Comparison of ENCODE assay signal across 15 cellular contexts in the genomic region with DNA sequence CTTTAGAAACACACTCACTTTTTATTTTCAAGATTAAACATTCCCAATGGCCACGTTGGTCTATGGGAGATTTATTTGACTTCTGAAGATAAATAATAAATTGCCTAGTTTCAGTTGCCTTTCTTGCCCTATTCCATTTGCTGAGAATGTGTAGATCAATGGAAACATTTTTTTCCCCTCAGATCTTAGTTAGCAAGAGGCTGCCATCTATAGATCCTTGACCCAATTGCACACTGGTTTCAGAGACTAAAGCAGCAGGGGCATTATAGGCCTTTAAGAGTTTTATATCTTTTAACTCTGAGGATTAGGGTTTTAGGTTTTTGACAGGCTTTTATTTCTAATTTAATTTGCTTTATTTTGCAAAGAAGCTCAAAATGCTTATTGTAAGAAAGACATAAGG.
DNase-seq lines count a peak whose midpoint lies in the region; ATAC-seq and TF ChIP-seq lines count a peak whose summit lies in the region.
"Had no signal": no experiment of that assay in that cellular context is flagged by ENCODE, and none has a peak within 500 bp of the region (broad histone marks: within the 10 kb centered on the region; RNA-seq: fewer than 3 reads in every experiment).

No MANE protein-coding gene starts in this region.

- no peak overlapping the region for H3K4me3 ChIP-seq in GM12865 (ENCODE audit: low read depth, low read length)
- H3K4me3 ChIP-seq: psoas muscle had no signal

- no peak overlapping the region for H3K27ac Mint-ChIP-seq in nephron
- H3K27ac Mint-ChIP-seq: CD14-positive monocyte had no signal

- H3K27me3 Mint-ChIP-seq in nephron (ENCODE audit: low read depth), result peaks cover 21% of the 10 kb centered on the region

- H3K9me3 Mint-ChIP-seq in nephron, result no peaks in the 10 kb centered on the region

- ATAC-seq in stimulated activated naive CD8-positive, alpha-beta T cell treated with anti-CD3 and anti-CD28 coated beads, Interleukin-15, Interleukin-2, amounts not matched to agents 100 U/mL and 50 U/mL, for 24 hours, result no peak
- ATAC-seq: left ventricle myocardium superior, psoas muscle had no signal

- DNase-seq in GM12865 (ENCODE audit: low read depth), result peak; percentile 46
- DNase-seq in NOMO-1 (lab: John Stamatoyannopoulos, UW; ENCODE audit: unreplicated experiment in 2 of 2), result peak; percentile 3 to 40
- DNase-seq in NCI-H2196 (lab: John Stamatoyannopoulos, UW; ENCODE audit: unreplicated experiment), result no peak
- no peak for DNase-seq in AG08395 (ENCODE audit: low spot score)
- no peak for DNase-seq in stimulated activated naive CD8-positive, alpha-beta T cell treated with anti-CD3 and anti-CD28 coated beads, Interleukin-15, Interleukin-2, amounts not matched to agents 100 U/mL and 50 U/mL, for 24 hours
- no peak for DNase-seq in DMS153 (lab: John Stamatoyannopoulos, UW)
- DNase-seq: activated CD4-positive, alpha-beta T cell treated with anti-CD3 and anti-CD28 coated beads for 48 hours; activated T-cell treated with anti-CD3 and anti-CD28 coated beads, Interleukin-2, amount 50 U/mL, for 1 hour; central memory CD4-positive, alpha-beta T cell; effector memory CD4-positive, alpha-beta T cell; left ventricle myocardium superior; psoas muscle had no signal

- TF ChIP-seq CTCF in GM12865 (IDR thresholded peaks at IDR 0.05; ENCODE audit: insufficient read depth, low read depth, low read length, missing control alignments) (no peak), LNCAP (IDR thresholded peaks at IDR 0.05) (peak; percentile 24; the same call in 1 of the 2 replicates), nephron (IDR thresholded peaks at IDR 0.05; ENCODE audit: unreplicated experiment in 3 of 3) (peak; percentile 10 to 23 (median 14))

- H3K4me1 Mint-ChIP-seq in nephron, result peaks cover 11% of the 10 kb centered on the region
- H3K4me1 Mint-ChIP-seq: CD14-positive monocyte had no signal

- no peak overlapping the region for H3K4me3 Mint-ChIP-seq in nephron
- H3K4me3 Mint-ChIP-seq: CD14-positive monocyte had no signal

- H3K36me3 Mint-ChIP-seq in nephron (ENCODE audit: low read depth), result no peaks in the 10 kb centered on the region
- H3K36me3 Mint-ChIP-seq: CD14-positive monocyte had no signal

Comparison
In these comparisons a context has a peak if more than half of its experiments do, and no peak if none do; other contexts are left out.
1. DNase-seq: peak in GM12865 (single experiment) and NOMO-1 (2 of 2); none in NCI-H2196 (single experiment), AG08395 (single experiment), stimulated activated naive CD8-positive, alpha-beta T cell treated with anti-CD3 and anti-CD28 coated beads, Interleukin-15, Interleukin-2, amounts not matched to agents 100 U/mL and 50 U/mL, for 24 hours (single experiment) and DMS153 (single experiment).